Comparison of ENCODE assay signal across 1 cellular context in the genomic region with DNA sequence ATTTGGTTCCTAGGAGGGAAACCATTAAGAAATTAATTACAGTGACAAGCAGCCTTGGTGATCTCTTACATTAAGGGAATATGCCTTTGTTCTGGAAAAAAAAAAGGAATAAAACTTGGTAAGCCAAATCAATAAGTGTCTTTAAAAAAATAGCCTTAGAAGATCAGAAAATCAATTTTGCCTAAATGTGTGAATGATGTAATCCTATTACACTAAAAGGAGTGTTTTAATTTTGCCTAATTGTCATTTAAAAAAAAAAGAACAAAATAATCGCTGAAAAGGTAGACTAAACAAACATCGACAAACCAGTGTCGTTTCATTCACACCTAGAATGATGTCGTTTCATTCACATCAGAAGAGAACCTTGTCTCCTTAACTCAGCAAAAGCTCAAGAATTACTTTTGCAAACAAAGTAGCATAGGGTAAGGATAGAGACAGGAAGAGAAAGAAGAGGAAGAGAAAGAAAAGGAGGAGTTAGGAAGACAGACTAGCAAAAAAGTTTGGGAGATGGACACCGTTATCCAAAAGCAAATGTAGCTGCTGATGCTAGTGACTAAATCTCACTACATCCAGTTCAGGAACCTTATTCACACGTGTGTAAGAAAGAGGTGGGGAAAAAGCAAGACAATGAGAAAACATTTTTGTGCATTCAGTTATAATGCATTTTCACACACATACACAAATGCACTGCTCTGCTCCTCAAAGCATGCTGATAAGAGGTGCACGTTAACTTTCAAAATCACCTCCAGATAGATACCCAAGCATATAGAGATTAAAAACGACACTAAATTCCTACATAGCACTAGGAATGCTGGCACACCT.
A peak's percentile ranks its signal among the peaks of the same experiment; 100 is the strongest.
TF ChIP-seq lines count a peak whose summit lies in the region.

No MANE protein-coding gene starts in this region.

TF ChIP-seq in GM12878, 131 proteins besides CTCF, POLR2A, EP300 and RAD21 (continued from another document and continues in another):
- TF ChIP-seq, protein P1, sequence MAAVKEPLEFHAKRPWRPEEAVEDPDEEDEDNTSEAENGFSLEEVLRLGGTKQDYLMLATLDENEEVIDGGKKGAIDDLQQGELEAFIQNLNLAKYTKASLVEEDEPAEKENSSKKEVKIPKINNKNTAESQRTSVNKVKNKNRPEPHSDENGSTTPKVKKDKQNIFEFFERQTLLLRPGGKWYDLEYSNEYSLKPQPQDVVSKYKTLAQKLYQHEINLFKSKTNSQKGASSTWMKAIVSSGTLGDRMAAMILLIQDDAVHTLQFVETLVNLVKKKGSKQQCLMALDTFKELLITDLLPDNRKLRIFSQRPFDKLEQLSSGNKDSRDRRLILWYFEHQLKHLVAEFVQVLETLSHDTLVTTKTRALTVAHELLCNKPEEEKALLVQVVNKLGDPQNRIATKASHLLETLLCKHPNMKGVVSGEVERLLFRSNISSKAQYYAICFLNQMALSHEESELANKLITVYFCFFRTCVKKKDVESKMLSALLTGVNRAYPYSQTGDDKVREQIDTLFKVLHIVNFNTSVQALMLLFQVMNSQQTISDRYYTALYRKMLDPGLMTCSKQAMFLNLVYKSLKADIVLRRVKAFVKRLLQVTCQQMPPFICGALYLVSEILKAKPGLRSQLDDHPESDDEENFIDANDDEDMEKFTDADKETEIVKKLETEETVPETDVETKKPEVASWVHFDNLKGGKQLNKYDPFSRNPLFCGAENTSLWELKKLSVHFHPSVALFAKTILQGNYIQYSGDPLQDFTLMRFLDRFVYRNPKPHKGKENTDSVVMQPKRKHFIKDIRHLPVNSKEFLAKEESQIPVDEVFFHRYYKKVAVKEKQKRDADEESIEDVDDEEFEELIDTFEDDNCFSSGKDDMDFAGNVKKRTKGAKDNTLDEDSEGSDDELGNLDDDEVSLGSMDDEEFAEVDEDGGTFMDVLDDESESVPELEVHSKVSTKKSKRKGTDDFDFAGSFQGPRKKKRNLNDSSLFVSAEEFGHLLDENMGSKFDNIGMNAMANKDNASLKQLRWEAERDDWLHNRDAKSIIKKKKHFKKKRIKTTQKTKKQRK (IDR thresholded peaks at IDR 0.05; ENCODE audit: low read depth, low read length) = no peak
- TF ChIP-seq SMAD1 (IDR thresholded peaks at IDR 0.05; ENCODE audit: low read depth, partially characterized antibody) (peak; percentile 31), HDGF (IDR thresholded peaks at IDR 0.05) (peak; percentile 33), TCF12 (IDR thresholded peaks at IDR 0.05; ENCODE audit: low read depth, low read length) (no peak), SMAD5 (IDR thresholded peaks at IDR 0.05; ENCODE audit: low read depth) (no peak), ZNF274 (IDR thresholded peaks at IDR 0.05; ENCODE audit: insufficient read depth, insufficient read length) (no peak), RBBP5 (conservative IDR thresholded peaks at IDR 0.05) (no peak), YBX1 (IDR thresholded peaks at IDR 0.05) (no peak), FOXM1 (IDR thresholded peaks at IDR 0.05; ENCODE audit: low read depth, low read length) (no peak), ZZZ3 (IDR thresholded peaks at IDR 0.05; ENCODE audit: control insufficient read depth, insufficient read length, low read depth) (no peak), CHD4 (IDR thresholded peaks at IDR 0.05) (no peak), NRF1 (conservative IDR thresholded peaks at IDR 0.05; ENCODE audit: low read depth, low read length) (no peak), KLF5 (IDR thresholded peaks at IDR 0.05; ENCODE audit: partially characterized antibody) (no peak), PAX8 (IDR thresholded peaks at IDR 0.05) (no peak), BACH1 (IDR thresholded peaks at IDR 0.05; ENCODE audit: borderline replicate concordance) (no peak; the same call in 1 of the 2 replicates), SP1 (IDR thresholded peaks at IDR 0.05; ENCODE audit: low read depth, low read length) (no peak), LARP7 (IDR thresholded peaks at IDR 0.05) (no peak), ZBED1 (IDR thresholded peaks at IDR 0.05; ENCODE audit: borderline replicate concordance) (no peak), TAF1 (IDR thresholded peaks at IDR 0.05; ENCODE audit: borderline replicate concordance, low read depth, low read length) (no peak), YY1 (IDR thresholded peaks at IDR 0.05; ENCODE audit: low read depth, low read length) (no peak), IRF4 (IDR thresholded peaks at IDR 0.05; ENCODE audit: low read depth, low read length) (no peak), RB1 (IDR thresholded peaks at IDR 0.05; ENCODE audit: borderline replicate concordance) (no peak), WRNIP1 (IDR thresholded peaks at IDR 0.05; ENCODE audit: borderline replicate concordance, low read depth, low read length) (no peak), SUZ12 (IDR thresholded peaks at IDR 0.05; ENCODE audit: unreplicated experiment) (no peak), NFIC (IDR thresholded peaks at IDR 0.05; ENCODE audit: low read depth, low read length) (no peak), SREBF2 (IDR thresholded peaks at IDR 0.05; ENCODE audit: low read length) (no peak)
- TF ChIP-seq, protein P2, sequence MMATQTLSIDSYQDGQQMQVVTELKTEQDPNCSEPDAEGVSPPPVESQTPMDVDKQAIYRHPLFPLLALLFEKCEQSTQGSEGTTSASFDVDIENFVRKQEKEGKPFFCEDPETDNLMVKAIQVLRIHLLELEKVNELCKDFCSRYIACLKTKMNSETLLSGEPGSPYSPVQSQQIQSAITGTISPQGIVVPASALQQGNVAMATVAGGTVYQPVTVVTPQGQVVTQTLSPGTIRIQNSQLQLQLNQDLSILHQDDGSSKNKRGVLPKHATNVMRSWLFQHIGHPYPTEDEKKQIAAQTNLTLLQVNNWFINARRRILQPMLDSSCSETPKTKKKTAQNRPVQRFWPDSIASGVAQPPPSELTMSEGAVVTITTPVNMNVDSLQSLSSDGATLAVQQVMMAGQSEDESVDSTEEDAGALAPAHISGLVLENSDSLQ (IDR thresholded peaks at IDR 0.05) = no peak
- TF ChIP-seq, protein P3, sequence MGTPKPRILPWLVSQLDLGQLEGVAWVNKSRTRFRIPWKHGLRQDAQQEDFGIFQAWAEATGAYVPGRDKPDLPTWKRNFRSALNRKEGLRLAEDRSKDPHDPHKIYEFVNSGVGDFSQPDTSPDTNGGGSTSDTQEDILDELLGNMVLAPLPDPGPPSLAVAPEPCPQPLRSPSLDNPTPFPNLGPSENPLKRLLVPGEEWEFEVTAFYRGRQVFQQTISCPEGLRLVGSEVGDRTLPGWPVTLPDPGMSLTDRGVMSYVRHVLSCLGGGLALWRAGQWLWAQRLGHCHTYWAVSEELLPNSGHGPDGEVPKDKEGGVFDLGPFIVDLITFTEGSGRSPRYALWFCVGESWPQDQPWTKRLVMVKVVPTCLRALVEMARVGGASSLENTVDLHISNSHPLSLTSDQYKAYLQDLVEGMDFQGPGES (IDR thresholded peaks at IDR 0.05) = no peak
- TF ChIP-seq, protein P4, sequence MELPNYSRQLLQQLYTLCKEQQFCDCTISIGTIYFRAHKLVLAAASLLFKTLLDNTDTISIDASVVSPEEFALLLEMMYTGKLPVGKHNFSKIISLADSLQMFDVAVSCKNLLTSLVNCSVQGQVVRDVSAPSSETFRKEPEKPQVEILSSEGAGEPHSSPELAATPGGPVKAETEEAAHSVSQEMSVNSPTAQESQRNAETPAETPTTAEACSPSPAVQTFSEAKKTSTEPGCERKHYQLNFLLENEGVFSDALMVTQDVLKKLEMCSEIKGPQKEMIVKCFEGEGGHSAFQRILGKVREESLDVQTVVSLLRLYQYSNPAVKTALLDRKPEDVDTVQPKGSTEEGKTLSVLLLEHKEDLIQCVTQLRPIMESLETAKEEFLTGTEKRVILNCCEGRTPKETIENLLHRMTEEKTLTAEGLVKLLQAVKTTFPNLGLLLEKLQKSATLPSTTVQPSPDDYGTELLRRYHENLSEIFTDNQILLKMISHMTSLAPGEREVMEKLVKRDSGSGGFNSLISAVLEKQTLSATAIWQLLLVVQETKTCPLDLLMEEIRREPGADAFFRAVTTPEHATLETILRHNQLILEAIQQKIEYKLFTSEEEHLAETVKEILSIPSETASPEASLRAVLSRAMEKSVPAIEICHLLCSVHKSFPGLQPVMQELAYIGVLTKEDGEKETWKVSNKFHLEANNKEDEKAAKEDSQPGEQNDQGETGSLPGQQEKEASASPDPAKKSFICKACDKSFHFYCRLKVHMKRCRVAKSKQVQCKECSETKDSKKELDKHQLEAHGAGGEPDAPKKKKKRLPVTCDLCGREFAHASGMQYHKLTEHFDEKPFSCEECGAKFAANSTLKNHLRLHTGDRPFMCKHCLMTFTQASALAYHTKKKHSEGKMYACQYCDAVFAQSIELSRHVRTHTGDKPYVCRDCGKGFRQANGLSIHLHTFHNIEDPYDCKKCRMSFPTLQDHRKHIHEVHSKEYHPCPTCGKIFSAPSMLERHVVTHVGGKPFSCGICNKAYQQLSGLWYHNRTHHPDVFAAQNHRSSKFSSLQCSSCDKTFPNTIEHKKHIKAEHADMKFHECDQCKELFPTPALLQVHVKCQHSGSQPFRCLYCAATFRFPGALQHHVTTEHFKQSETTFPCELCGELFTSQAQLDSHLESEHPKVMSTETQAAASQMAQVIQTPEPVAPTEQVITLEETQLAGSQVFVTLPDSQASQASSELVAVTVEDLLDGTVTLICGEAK (IDR thresholded peaks at IDR 0.05; ENCODE audit: borderline replicate concordance) = 0 out of 2 replicates have a peak, but pooled peaks have one; percentile 24
- TF ChIP-seq, protein P5, sequence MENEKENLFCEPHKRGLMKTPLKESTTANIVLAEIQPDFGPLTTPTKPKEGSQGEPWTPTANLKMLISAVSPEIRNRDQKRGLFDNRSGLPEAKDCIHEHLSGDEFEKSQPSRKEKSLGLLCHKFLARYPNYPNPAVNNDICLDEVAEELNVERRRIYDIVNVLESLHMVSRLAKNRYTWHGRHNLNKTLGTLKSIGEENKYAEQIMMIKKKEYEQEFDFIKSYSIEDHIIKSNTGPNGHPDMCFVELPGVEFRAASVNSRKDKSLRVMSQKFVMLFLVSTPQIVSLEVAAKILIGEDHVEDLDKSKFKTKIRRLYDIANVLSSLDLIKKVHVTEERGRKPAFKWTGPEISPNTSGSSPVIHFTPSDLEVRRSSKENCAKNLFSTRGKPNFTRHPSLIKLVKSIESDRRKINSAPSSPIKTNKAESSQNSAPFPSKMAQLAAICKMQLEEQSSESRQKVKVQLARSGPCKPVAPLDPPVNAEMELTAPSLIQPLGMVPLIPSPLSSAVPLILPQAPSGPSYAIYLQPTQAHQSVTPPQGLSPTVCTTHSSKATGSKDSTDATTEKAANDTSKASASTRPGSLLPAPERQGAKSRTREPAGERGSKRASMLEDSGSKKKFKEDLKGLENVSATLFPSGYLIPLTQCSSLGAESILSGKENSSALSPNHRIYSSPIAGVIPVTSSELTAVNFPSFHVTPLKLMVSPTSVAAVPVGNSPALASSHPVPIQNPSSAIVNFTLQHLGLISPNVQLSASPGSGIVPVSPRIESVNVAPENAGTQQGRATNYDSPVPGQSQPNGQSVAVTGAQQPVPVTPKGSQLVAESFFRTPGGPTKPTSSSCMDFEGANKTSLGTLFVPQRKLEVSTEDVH (IDR thresholded peaks at IDR 0.05; ENCODE audit: low read depth, partially characterized antibody) = no peak
- TF ChIP-seq, protein P6, sequence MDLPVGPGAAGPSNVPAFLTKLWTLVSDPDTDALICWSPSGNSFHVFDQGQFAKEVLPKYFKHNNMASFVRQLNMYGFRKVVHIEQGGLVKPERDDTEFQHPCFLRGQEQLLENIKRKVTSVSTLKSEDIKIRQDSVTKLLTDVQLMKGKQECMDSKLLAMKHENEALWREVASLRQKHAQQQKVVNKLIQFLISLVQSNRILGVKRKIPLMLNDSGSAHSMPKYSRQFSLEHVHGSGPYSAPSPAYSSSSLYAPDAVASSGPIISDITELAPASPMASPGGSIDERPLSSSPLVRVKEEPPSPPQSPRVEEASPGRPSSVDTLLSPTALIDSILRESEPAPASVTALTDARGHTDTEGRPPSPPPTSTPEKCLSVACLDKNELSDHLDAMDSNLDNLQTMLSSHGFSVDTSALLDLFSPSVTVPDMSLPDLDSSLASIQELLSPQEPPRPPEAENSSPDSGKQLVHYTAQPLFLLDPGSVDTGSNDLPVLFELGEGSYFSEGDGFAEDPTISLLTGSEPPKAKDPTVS (IDR thresholded peaks at IDR 0.05; ENCODE audit: low read depth, low read length) = no peak
- TF ChIP-seq, protein P7, sequence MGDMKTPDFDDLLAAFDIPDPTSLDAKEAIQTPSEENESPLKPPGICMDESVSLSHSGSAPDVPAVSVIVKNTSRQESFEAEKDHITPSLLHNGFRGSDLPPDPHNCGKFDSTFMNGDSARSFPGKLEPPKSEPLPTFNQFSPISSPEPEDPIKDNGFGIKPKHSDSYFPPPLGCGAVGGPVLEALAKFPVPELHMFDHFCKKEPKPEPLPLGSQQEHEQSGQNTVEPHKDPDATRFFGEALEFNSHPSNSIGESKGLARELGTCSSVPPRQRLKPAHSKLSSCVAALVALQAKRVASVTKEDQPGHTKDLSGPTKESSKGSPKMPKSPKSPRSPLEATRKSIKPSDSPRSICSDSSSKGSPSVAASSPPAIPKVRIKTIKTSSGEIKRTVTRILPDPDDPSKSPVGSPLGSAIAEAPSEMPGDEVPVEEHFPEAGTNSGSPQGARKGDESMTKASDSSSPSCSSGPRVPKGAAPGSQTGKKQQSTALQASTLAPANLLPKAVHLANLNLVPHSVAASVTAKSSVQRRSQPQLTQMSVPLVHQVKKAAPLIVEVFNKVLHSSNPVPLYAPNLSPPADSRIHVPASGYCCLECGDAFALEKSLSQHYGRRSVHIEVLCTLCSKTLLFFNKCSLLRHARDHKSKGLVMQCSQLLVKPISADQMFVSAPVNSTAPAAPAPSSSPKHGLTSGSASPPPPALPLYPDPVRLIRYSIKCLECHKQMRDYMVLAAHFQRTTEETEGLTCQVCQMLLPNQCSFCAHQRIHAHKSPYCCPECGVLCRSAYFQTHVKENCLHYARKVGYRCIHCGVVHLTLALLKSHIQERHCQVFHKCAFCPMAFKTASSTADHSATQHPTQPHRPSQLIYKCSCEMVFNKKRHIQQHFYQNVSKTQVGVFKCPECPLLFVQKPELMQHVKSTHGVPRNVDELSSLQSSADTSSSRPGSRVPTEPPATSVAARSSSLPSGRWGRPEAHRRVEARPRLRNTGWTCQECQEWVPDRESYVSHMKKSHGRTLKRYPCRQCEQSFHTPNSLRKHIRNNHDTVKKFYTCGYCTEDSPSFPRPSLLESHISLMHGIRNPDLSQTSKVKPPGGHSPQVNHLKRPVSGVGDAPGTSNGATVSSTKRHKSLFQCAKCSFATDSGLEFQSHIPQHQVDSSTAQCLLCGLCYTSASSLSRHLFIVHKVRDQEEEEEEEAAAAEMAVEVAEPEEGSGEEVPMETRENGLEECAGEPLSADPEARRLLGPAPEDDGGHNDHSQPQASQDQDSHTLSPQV (IDR thresholded peaks at IDR 0.05) = no peak
- TF ChIP-seq, protein P8, sequence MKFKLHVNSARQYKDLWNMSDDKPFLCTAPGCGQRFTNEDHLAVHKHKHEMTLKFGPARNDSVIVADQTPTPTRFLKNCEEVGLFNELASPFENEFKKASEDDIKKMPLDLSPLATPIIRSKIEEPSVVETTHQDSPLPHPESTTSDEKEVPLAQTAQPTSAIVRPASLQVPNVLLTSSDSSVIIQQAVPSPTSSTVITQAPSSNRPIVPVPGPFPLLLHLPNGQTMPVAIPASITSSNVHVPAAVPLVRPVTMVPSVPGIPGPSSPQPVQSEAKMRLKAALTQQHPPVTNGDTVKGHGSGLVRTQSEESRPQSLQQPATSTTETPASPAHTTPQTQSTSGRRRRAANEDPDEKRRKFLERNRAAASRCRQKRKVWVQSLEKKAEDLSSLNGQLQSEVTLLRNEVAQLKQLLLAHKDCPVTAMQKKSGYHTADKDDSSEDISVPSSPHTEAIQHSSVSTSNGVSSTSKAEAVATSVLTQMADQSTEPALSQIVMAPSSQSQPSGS (IDR thresholded peaks at IDR 0.05; ENCODE audit: low read length) = no peak
